ENCODE assay signal across 9 cellular contexts in genomic region chr2:101036562-101036961, GRCh38. TPM values are rescaled to one million over a fixed set of nuclear protein-coding genes. Genes with fewer than 3 reads are reported as not detected.
DNase-seq lines count a peak whose midpoint lies in the region; ATAC-seq, FAIRE-seq and TF ChIP-seq lines count a peak whose summit lies in the region.
"Had no signal": no experiment of that assay in that cellular context is flagged by ENCODE, and none has a peak within 500 bp of the region (broad histone marks: within the 10 kb centered on the region; RNA-seq: fewer than 3 reads in every experiment).

No MANE protein-coding gene starts in this region.

- no peaks in the 10 kb centered on the region for H3K9me3 Mint-ChIP-seq in CD8-positive, alpha-beta T cell
- H3K9me3 Mint-ChIP-seq: central memory CD8-positive, alpha-beta T cell had no signal

- POLR2A ChIA-PET in HepG2 (lab: Yijun Ruan, JAX), result interaction anchor here (1.4 to 2.6 kb wide), 2 partner anchors 113 to 116 kb away, joined by 3 to 15 read pairs; partner anchors contain the start of gene TBC1D8
- POLR2A ChIA-PET in CD8-positive, alpha-beta T cell (lab: Charles Lee), result no interaction called here

- peak; percentile 53 for FAIRE-seq in HepG2 (lab: Jason Lieb, UNC)

- no peaks in the 10 kb centered on the region for H4K20me1 ChIP-seq in HepG2 (ENCODE audit: insufficient read depth, low read length)

- TF ChIP-seq CTCF in C4-2B (conservative IDR thresholded peaks at IDR 0.05), result peak; percentile 75
- TF ChIP-seq CTCF in adrenal gland (IDR thresholded peaks at IDR 0.05), result peak; percentile 54 to 74 (median 64)
- peak; percentile 56 for TF ChIP-seq CTCF in HepG2 (CRISPR knock-in tag; IDR thresholded peaks at IDR 0.05)
- TF ChIP-seq CTCF in omental fat pad (IDR thresholded peaks at IDR 0.05), result no peak
- TF ChIP-seq CTCF in CD8-positive, alpha-beta T cell (IDR thresholded peaks at IDR 0.05), result no peak

- H3K27ac ChIP-seq in C4-2B (no peak overlapping the region), adrenal gland (no peak overlapping the region), HepG2 (ENCODE audit: extremely low read length, insufficient read depth, low read length) (no peak overlapping the region)
- H3K27ac ChIP-seq in CD8-positive, alpha-beta T cell (ENCODE audit: low read depth, low read length), result no peak overlapping the region

- DNase-seq in HuH-7 (ENCODE audit: low spot score) (peak; percentile 26), adrenal gland (no peak), HepG2 (ENCODE audit: low spot score) (peak; percentile 33), omental fat pad (ENCODE audit: low spot score) (no peak), cerebellum (ENCODE audit: low spot score) (no peak)
- no peak for DNase-seq in CD8-positive, alpha-beta T cell

- H3K9me3 ChIP-seq in adrenal gland (replicated peaks in 1 of 3) (no peaks in the 10 kb centered on the region), HepG2 (ENCODE audit: low read length) (no peaks in the 10 kb centered on the region)
- H3K9me3 ChIP-seq in CD8-positive, alpha-beta T cell (ENCODE audit: low read length), result no peaks in the 10 kb centered on the region

- H3K4me3 Mint-ChIP-seq in CD8-positive, alpha-beta T cell, result no peak overlapping the region
- H3K4me3 Mint-ChIP-seq: central memory CD8-positive, alpha-beta T cell had no signal

- intact Hi-C loops in adrenal gland (cut with DNase I) (loop anchor here in 1 of 2 donors (5.0 kb wide), 1 partner anchor 116 kb away; the partner anchor contains the start of gene TBC1D8), HepG2 (cut with micrococcal nuclease; ENCODE audit: unreplicated experiment) (loop anchor here (2.0 kb wide), 1 partner anchor 160 kb away; no protein-coding TSS in a partner anchor)
- intact Hi-C loops in CD8-positive, alpha-beta T cell (cut with DNase I, micrococcal nuclease), result no loop called here

- no peaks in the 10 kb centered on the region for H3K4me1 ChIP-seq in adrenal gland (replicated peaks in 1 of 2)
- no peaks in the 10 kb centered on the region for H3K4me1 ChIP-seq in HepG2 (ENCODE audit: insufficient read depth, low read length)
- H3K4me1 ChIP-seq in CD8-positive, alpha-beta T cell (ENCODE audit: insufficient read depth, low read length), result no peaks in the 10 kb centered on the region

- no peaks in the 10 kb centered on the region for H3K36me3 Mint-ChIP-seq in CD8-positive, alpha-beta T cell

- no peaks in the 10 kb centered on the region for H3K4me1 Mint-ChIP-seq in CD8-positive, alpha-beta T cell (ENCODE audit: low read depth)
- H3K4me1 Mint-ChIP-seq: central memory CD8-positive, alpha-beta T cell had no signal

- no peak for ATAC-seq in HepG2
- ATAC-seq in GM19467 (IDR thresholded peaks at IDR 0.05; ENCODE audit: unreplicated experiment), result no peak
- ATAC-seq in omental fat pad (ENCODE audit: low FRiP score), result no peak
- ATAC-seq in CD8-positive, alpha-beta T cell, result no peak

- TF ChIP-seq POLR2A in adrenal gland (IDR thresholded peaks at IDR 0.05), result no peak
- no peak for TF ChIP-seq POLR2A in HepG2 (IDR thresholded peaks at IDR 0.05; ENCODE audit: insufficient read depth in 1 of 2, low read depth in 2 of 2, low read length in 2 of 2)

- H3K4me3 ChIP-seq in adrenal gland (no peak overlapping the region), HepG2 (replicated peaks in 1 of 3; ENCODE audit: insufficient read depth in 1 of 3, low read depth in 2 of 3, low read length in 3 of 3) (no peak overlapping the region)
- no peak overlapping the region for H3K4me3 ChIP-seq in CD8-positive, alpha-beta T cell (ENCODE audit: low read depth, low read length)

- no TSS peak for BruUV-seq in HepG2 (replicated peaks; lab: Mats Ljungman, UMichigan)

- 45 to 60% (median 56%) methylated on average over 2 of the region's 2 CpGs for WGBS in adrenal gland, 4 donors
- 83% methylated on average over 2 of the region's 2 CpGs for WGBS in HepG2 (ENCODE audit: low lambda C conversion rate)

- TF ChIP-seq RAD21 in HepG2 (CRISPR knock-in tag; IDR thresholded peaks at IDR 0.05), result peak; percentile 69

- in situ Hi-C loops in HepG2 (cut with HindIII; ENCODE audit: extremely low pct_ligation_motif_present, low pct_unique_long_range_greater_than_20kb), result loop anchor here (5.0 kb wide), 1 partner anchor 116 kb away; the partner anchor contains the start of gene TBC1D8

- TF ChIP-seq EP300 in HepG2 (IDR thresholded peaks at IDR 0.05; ENCODE audit: low read depth in 2 of 2, low read length in 2 of 2) (no peak), HepG2 (CRISPR knock-in tag; IDR thresholded peaks at IDR 0.05; ENCODE audit: borderline replicate concordance) (no peak)

- H3K27ac Mint-ChIP-seq in CD8-positive, alpha-beta T cell, result no peak overlapping the region

- no peak overlapping the region for H3K9ac ChIP-seq in HepG2 (ENCODE audit: insufficient read depth, low read depth, low read length)

- no peak overlapping the region for H2AFZ ChIP-seq in HepG2 (ENCODE audit: low read length)

- peaks cover 0 to 31% of the 10 kb centered on the region in 2 donors for H3K36me3 ChIP-seq in adrenal gland (replicated peaks in 1 of 2)
- H3K36me3 ChIP-seq in HepG2 (replicated peaks in 1 of 2; ENCODE audit: control insufficient read depth in 1 of 2, insufficient read depth in 2 of 2, low read length in 2 of 2), result peaks cover 46 to 92% of the 10 kb centered on the region in 2 experiments
- H3K36me3 ChIP-seq in CD8-positive, alpha-beta T cell (ENCODE audit: insufficient read depth, low read length), result no peaks in the 10 kb centered on the region

- no peaks in the 10 kb centered on the region for H3K27me3 ChIP-seq in adrenal gland
- H3K27me3 ChIP-seq in HepG2 (ENCODE audit: control insufficient read depth in 1 of 2, insufficient read depth in 2 of 2, low read length in 2 of 2), result no peaks in the 10 kb centered on the region
- H3K27me3 ChIP-seq in CD8-positive, alpha-beta T cell (ENCODE audit: insufficient read depth, low read length), result no peaks in the 10 kb centered on the region

- H3K27me3 Mint-ChIP-seq in CD8-positive, alpha-beta T cell (ENCODE audit: low read depth), result peaks cover 4% of the 10 kb centered on the region

- H3K79me2 ChIP-seq in HepG2 (ENCODE audit: insufficient read depth, low read length), result no peaks in the 10 kb centered on the region

- CTCF ChIA-PET in HepG2 (lab: Yijun Ruan, JAX; ENCODE audit: low intra/inter-chr PET ratio, low total read pairs), result interaction anchor here (0.6 to 4.6 kb wide), 7 partner anchors 24 to 215 kb away, joined by 3 to 93 read pairs (median 4); partner anchors contain the start of gene TBC1D8
- CTCF ChIA-PET in CD8-positive, alpha-beta T cell (lab: Charles Lee), result interaction anchor here (0.8 to 1.3 kb wide), 3 partner anchors 114 to 170 kb away, joined by 3 to 4 read pairs (median 3); no protein-coding TSS in a partner anchor

- H3K4me2 ChIP-seq in HepG2 (ENCODE audit: low read depth, low read length), result no peak overlapping the region

TF ChIP-seq in HepG2, 621 proteins besides CTCF, POLR2A, EP300 and RAD21 (continues in another document):
- TF ChIP-seq ELF1 (CRISPR knock-in tag; IDR thresholded peaks at IDR 0.05) (no peak), PREB (CRISPR knock-in tag; IDR thresholded peaks at IDR 0.05) (no peak), HNRNPUL1 (IDR thresholded peaks at IDR 0.05; ENCODE audit: low read depth, low read length) (no peak), TP53 (CRISPR knock-in tag; conservative IDR thresholded peaks at IDR 0.05) (no peak), KDM6A (CRISPR knock-in tag; IDR thresholded peaks at IDR 0.05; ENCODE audit: low read depth) (no peak), STAG1 (CRISPR knock-in tag; IDR thresholded peaks at IDR 0.05) (peak; percentile 83)

RNA-seq across cellular contexts. Expression of gene RPL31, which starts 34.5 kb away (rescaled TPM):
- 1,000 to 10,000 TPM in 3 of 8 donors, 100 to 1,000 TPM in 5; 413 to 1,210 (median 932) TPM for total RNA-seq in adrenal gland
- polyA plus RNA-seq in adrenal gland, result 1,000 to 10,000 TPM; 1,104 to 4,491 (median 3,323) TPM
- total RNA-seq in HepG2 (2016; rRNA removed; fragmentation: Illumina TruSeq; extraction: Trizol), result 3,331 and 4,246 TPM in 2 replicates
- 5,225 and 5,854 TPM in 2 replicates for total RNA-seq in HepG2 (2016; cell fraction: cytosol; rRNA removed; fragmentation: Illumina TruSeq; extraction: Trizol; ENCODE audit: low read depth)
- total RNA-seq in HepG2 (2016; cell fraction: insoluble cytoplasmic fraction; rRNA removed; fragmentation: Illumina TruSeq; extraction: Trizol), result 3,362 and 4,378 TPM in 2 replicates
- total RNA-seq in HepG2 (2016; cell fraction: membrane; rRNA removed; fragmentation: Illumina TruSeq; extraction: Trizol), result 8,556 and 9,092 TPM in 2 replicates
- total RNA-seq in HepG2 (2016; cell fraction: nucleus; rRNA removed; fragmentation: Illumina TruSeq; extraction: Trizol), result 1,122 and 1,268 TPM in 2 replicates
- polyA plus RNA-seq in HepG2 (2011; rRNA removed), result 3,582 and 3,614 TPM in 2 replicates
- 3,176 and 4,386 TPM in 2 replicates for polyA plus RNA-seq in HepG2 (2011; cell fraction: cytosol; rRNA removed)
- polyA plus RNA-seq in HepG2 (2011; cell fraction: nucleus; rRNA removed), result 741 and 878 TPM in 2 replicates
- 8,552 and 9,844 TPM in 2 replicates for polyA plus RNA-seq in HepG2 (2012)
- polyA plus RNA-seq in HepG2 (2016; cell fraction: cytosol; fragmentation: Illumina TruSeq; extraction: Trizol; ENCODE audit: low read depth), result 7,218 and 7,614 TPM in 2 replicates
- polyA plus RNA-seq in HepG2 (2016; cell fraction: insoluble cytoplasmic fraction; fragmentation: Illumina TruSeq; extraction: Trizol; ENCODE audit: low read depth), result 4,222 and 4,697 TPM in 2 replicates
- 8,348 and 8,377 TPM in 2 replicates for polyA plus RNA-seq in HepG2 (2016; cell fraction: membrane; fragmentation: Illumina TruSeq; extraction: Trizol; ENCODE audit: low read depth)
- 2,101 and 2,110 TPM in 2 replicates for polyA plus RNA-seq in HepG2 (2016; cell fraction: nucleus; fragmentation: Illumina TruSeq; extraction: Trizol; ENCODE audit: insufficient read depth, low read depth)
- 234 and 364 TPM in 2 replicates for polyA minus RNA-seq in HepG2 (2011; rRNA and poly(A)+ RNA removed; ENCODE audit: low replicate concordance)
- 317 and 452 TPM in 2 replicates for polyA minus RNA-seq in HepG2 (2011; cell fraction: cytosol; rRNA and poly(A)+ RNA removed)
- polyA minus RNA-seq in HepG2 (2011; cell fraction: nucleus; rRNA and poly(A)+ RNA removed), result 241 and 344 TPM in 2 replicates
- total RNA-seq in omental fat pad, result 1,000 to 10,000 TPM; 1,177 to 1,447 (median 1,367) TPM
- total RNA-seq in CD8-positive, alpha-beta T cell, result 1,000 to 10,000 TPM; 2,776 to 2,895 TPM
- total RNA-seq in cerebellum, result 510 TPM

Comparison
In these comparisons a context has a peak if more than half of its experiments do, and no peak if none do; other contexts are left out.
1. CTCF ChIP-seq: peak in C4-2B (single experiment), adrenal gland (6 of 6) and HepG2 (single experiment); none in omental fat pad (0 of 3) and CD8-positive, alpha-beta T cell (single experiment).
2. DNase-seq: peak in HuH-7 (single experiment) and HepG2 (single experiment); none in adrenal gland (0 of 7), omental fat pad (single experiment), CD8-positive, alpha-beta T cell (0 of 7) and cerebellum (single experiment).